In genomic region chr2:24021122-24021998, GRCh38 we compare ENCODE assay signal across 8 cellular contexts. TPM values are rescaled to one million over a fixed set of nuclear protein-coding genes. Genes with fewer than 3 reads are reported as not detected.
DNase-seq lines count a peak whose midpoint lies in the region; ATAC-seq, FAIRE-seq and TF ChIP-seq lines count a peak whose summit lies in the region.
"Had no signal": no experiment of that assay in that cellular context is flagged by ENCODE, and none has a peak within 500 bp of the region (broad histone marks: within the 10 kb centered on the region; RNA-seq: fewer than 3 reads in every experiment).

No MANE protein-coding gene starts in this region.

- CTCF ChIA-PET in GM10248 (lab: Yijun Ruan, JAX), result interaction anchor here (0.7 to 2.5 kb wide), 2 partner anchors 12 to 64 kb away, joined by 3 to 8 read pairs; partner anchors contain the start of gene TP53I3
- CTCF ChIA-PET in mammary epithelial cell (lab: Charles Lee; ENCODE audit: low non-redundant PET), result interaction anchor here (0.5 kb wide), 1 partner anchor 88 kb away, joined by 4 read pairs; no protein-coding TSS in a partner anchor

- H3K4me1 ChIP-seq in mammary epithelial cell (ENCODE audit: insufficient read depth, low read length) (peaks cover 17% of the 10 kb centered on the region), pancreas (no peaks in the 10 kb centered on the region)

- peak overlapping the region; percentile 29 for H2AFZ ChIP-seq in mammary epithelial cell (ENCODE audit: low read depth, low read length)

- H3K4me3 ChIP-seq in mammary epithelial cell (replicated peaks in 1 of 3; ENCODE audit: insufficient read depth in 1 of 3, low read depth in 2 of 3, low read length in 3 of 3) (no peak overlapping the region), pancreas (no peak overlapping the region)

- DNase-seq in GM10248 (ENCODE audit: extremely low spot score), result no peak
- peak; percentile 84 for DNase-seq in M059J (ENCODE audit: low read depth)
- peak; percentile 79 for DNase-seq in mammary epithelial cell
- DNase-seq in pancreas, result peak in 1 of 6 donors; percentile 54
- DNase-seq in SHP77 (lab: John Stamatoyannopoulos, UW), result no peak

- H3K79me2 ChIP-seq in mammary epithelial cell (ENCODE audit: insufficient read depth, low read length), result no peaks in the 10 kb centered on the region

- H3K27ac ChIP-seq in mammary epithelial cell (ENCODE audit: insufficient read depth, low read depth, low read length) (no peak overlapping the region), pancreas (no peak overlapping the region)

- no peaks in the 10 kb centered on the region for H4K20me1 ChIP-seq in mammary epithelial cell (ENCODE audit: insufficient read depth, low read length)

- H3K4me2 ChIP-seq in mammary epithelial cell (ENCODE audit: insufficient read depth, low read depth, low read length), result peak overlapping the region; percentile 3

- in situ Hi-C loops in mammary epithelial cell (cut with MboI; ENCODE audit: low sequenced_read_pairs in 2 of 2), result no loop called here

- BruUV-seq in mammary epithelial cell (replicated peaks; lab: Mats Ljungman, UMichigan), result no TSS peak

- no peak overlapping the region for H3K9ac ChIP-seq in mammary epithelial cell (ENCODE audit: insufficient read depth, low read length)

- TF ChIP-seq CTCF in GM10248 (IDR thresholded peaks at IDR 0.05; ENCODE audit: control extremely low read depth, extremely low read depth, low read depth, missing control alignments) (peak; percentile 30), mammary epithelial cell (conservative IDR thresholded peaks at IDR 0.05 in 1 of 2, IDR thresholded peaks at IDR 0.05 in 1 of 2; ENCODE audit: extremely low read depth in 1 of 2, insufficient read depth in 1 of 2, low read depth in 1 of 2, low read length in 2 of 2) (peak; percentile 22 to 49), pancreas (IDR thresholded peaks at IDR 0.05) (no peak)

- intact Hi-C loops in mammary epithelial cell (cut with micrococcal nuclease) (loop anchor here (1.0 to 2.0 kb wide), 3 partner anchors 40 to 63 kb away; partner anchors contain the start of genes SF3B6 and TP53I3), pancreas (cut with DNase I) (no loop called here)

- dilution Hi-C loops in mammary epithelial cell (cut with HindIII; ENCODE audit: low sequenced_read_pairs), result no loop called here

- H3K36me3 ChIP-seq in mammary epithelial cell (ENCODE audit: insufficient read depth, low read length), result no peaks in the 10 kb centered on the region
- H3K36me3 ChIP-seq in pancreas, result no peaks in the 10 kb centered on the region

- H3K9me3 ChIP-seq in mammary epithelial cell (replicated peaks; ENCODE audit: insufficient read depth, low read length), result no peaks in the 10 kb centered on the region
- H3K9me3 ChIP-seq in pancreas, result no peaks in the 10 kb centered on the region

- no peak for FAIRE-seq in pancreas (lab: Jason Lieb, UNC)
- FAIRE-seq: islet of Langerhans had no signal

- POLR2A ChIA-PET in GM10248 (lab: Yijun Ruan, JAX), result no interaction called here

- H3K27me3 ChIP-seq in mammary epithelial cell (ENCODE audit: insufficient read depth, low read length) (no peaks in the 10 kb centered on the region), pancreas (no peaks in the 10 kb centered on the region)

- ATAC-seq in pancreas, result peak in 3 of 4 donors; percentile 64 to 80 (median 66)
- no peak for ATAC-seq in GM18861 (IDR thresholded peaks at IDR 0.05; ENCODE audit: unreplicated experiment)
- ATAC-seq in GM18909 (IDR thresholded peaks at IDR 0.05; ENCODE audit: poor library complexity, unreplicated experiment), result no peak

- WGBS in mammary epithelial cell (ENCODE audit: low coverage, missing lambda C conversion rate), result 67% methylated on average over 17 of the region's 19 CpGs
- WGBS in pancreas, 2 donors, result 66 to 71% methylated on average over 19 of the region's 19 CpGs

RNA-seq across cellular contexts. Expression of gene MFSD2B, which starts 11.5 kb away (rescaled TPM):
- total RNA-seq in M059J (2014; rRNA removed; shearing (Covaris generic)), result not detected in 2 replicates
- total RNA-seq in mammary epithelial cell (under 1 TPM in 1 of 2 donors, not detected in 1; under 0.01 TPM), pancreas (under 1 TPM in 2 of 6 donors, not detected in 4; 0.12 to 0.47 TPM)
- polyA plus RNA-seq in mammary epithelial cell (not detected), pancreas (under 1 TPM in 1 of 2 donors, not detected in 1; 0.07 TPM)
- polyA minus RNA-seq in mammary epithelial cell, result not detected

RNA-seq across cellular contexts. Expression of gene WDCP, which starts 25.8 kb away (rescaled TPM):
- total RNA-seq in M059J (2014; rRNA removed; shearing (Covaris generic)), result 12.1 and 12.8 TPM in 2 replicates
- 10 to 100 TPM in 1 of 2 donors, 1 to 10 TPM in 1; 9.0 to 10.1 TPM for total RNA-seq in mammary epithelial cell
- polyA plus RNA-seq in mammary epithelial cell, result 10.2 TPM
- 16.4 TPM for polyA minus RNA-seq in mammary epithelial cell
- total RNA-seq in pancreas, result 1 to 10 TPM; 2.2 to 8.5 (median 3.1) TPM
- 1 to 10 TPM in 1 of 2 donors, under 1 TPM in 1; 0.84 to 1.7 TPM for polyA plus RNA-seq in pancreas

RNA-seq across cellular contexts. Expression of gene FKBP1B, which starts 28.2 kb away (rescaled TPM):
- 6.6 and 9.7 TPM in 2 replicates for total RNA-seq in M059J (2014; rRNA removed; shearing (Covaris generic))
- total RNA-seq in mammary epithelial cell, result 10 to 100 TPM; 15.3 to 20.9 TPM
- polyA plus RNA-seq in mammary epithelial cell, result 45.1 TPM
- 25.6 TPM for polyA minus RNA-seq in mammary epithelial cell
- 1 to 10 TPM; 2.6 to 8.1 (median 4.4) TPM for total RNA-seq in pancreas
- polyA plus RNA-seq in pancreas, result 10 to 100 TPM in 1 of 2 donors, 1 to 10 TPM in 1; 9.9 to 25.6 TPM

RNA-seq across cellular contexts. Expression of gene SF3B6, which starts 54.8 kb away (rescaled TPM):
- total RNA-seq in M059J (2014; rRNA removed; shearing (Covaris generic)), result 302 and 310 TPM in 2 replicates
- 100 to 1,000 TPM; 101 to 106 TPM for total RNA-seq in mammary epithelial cell
- polyA plus RNA-seq in mammary epithelial cell, result 156 TPM
- 37.1 TPM for polyA minus RNA-seq in mammary epithelial cell
- 10 to 100 TPM; 16.7 to 35.7 (median 29.2) TPM for total RNA-seq in pancreas
- 10 to 100 TPM; 35.6 to 65.4 TPM for polyA plus RNA-seq in pancreas

Comparison
In these comparisons a context has a peak if more than half of its experiments do, and no peak if none do; other contexts are left out.
1. DNase-seq: peak in M059J (single experiment) and mammary epithelial cell (single experiment); none in GM10248 (single experiment) and SHP77 (0 of 2).
2. CTCF ChIP-seq: peak in GM10248 (single experiment) and mammary epithelial cell (2 of 2); none in pancreas (0 of 4).
3. ATAC-seq: peak in pancreas (3 of 4); none in GM18861 (single experiment) and GM18909 (single experiment).